12 cellular contexts compared by ENCODE assay signal in the genomic region with DNA sequence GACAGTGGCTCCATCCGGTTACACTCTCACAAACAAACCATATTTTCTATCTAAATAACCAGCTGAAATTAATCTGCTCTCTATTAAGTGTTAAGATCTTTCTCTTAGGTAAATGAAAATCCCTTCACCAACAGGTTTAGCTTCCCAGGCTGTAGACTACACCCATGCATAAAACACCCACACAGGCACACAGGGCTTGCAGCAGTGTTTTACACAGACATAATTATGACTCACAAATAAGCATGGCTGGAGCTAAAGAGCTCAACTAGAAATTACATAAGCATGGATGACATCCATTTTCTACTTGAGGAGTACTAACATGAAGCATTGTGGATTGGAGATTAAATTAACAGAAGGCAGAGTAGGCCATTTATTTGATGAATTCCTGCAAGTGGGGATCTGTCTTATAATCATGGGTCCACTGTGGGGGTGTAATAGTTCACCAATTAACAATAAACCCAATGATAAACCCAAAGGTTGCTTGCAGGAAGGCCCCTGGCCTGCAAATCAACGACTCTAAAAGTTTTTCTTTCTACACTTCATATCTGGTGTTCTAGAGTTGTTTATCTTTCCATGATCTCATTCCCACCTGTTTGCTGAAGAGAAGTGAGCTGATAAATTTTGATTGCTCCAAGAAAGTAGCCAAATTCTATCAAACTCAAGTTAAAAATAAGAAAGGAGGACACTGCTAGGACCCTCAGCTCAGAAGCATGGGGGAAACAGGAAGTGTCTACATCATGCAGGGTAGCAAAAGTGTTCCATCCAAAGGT. TPM values are rescaled to one million over a fixed set of nuclear protein-coding genes. Genes with fewer than 3 reads are reported as not detected.
DNase-seq lines count a peak whose midpoint lies in the region; ATAC-seq and TF ChIP-seq lines count a peak whose summit lies in the region.
"Had no signal": no experiment of that assay in that cellular context is flagged by ENCODE, and none has a peak within 500 bp of the region (broad histone marks: within the 10 kb centered on the region; RNA-seq: fewer than 3 reads in every experiment).

No MANE protein-coding gene starts in this region.

- no peaks in the 10 kb centered on the region for H3K36me3 ChIP-seq in esophagus squamous epithelium
- no peaks in the 10 kb centered on the region for H3K36me3 ChIP-seq in SK-N-SH (replicated peaks in 1 of 2; ENCODE audit: control insufficient read depth in 1 of 2, insufficient read depth in 2 of 2, low read length in 1 of 2)

- no peak for TF ChIP-seq EP300 in SK-N-SH (IDR thresholded peaks at IDR 0.05; ENCODE audit: borderline replicate concordance in 1 of 2, low read depth in 1 of 2, low read length in 1 of 2)

- no peak overlapping the region for H3K4me3 Mint-ChIP-seq in activated CD8-positive, alpha-beta T cell treated with anti-CD3 and anti-CD28 coated beads, Interleukin-2, amount 10 ng/mL, durations not matched to agents 7 days and 5 days
- peak overlapping the region; percentile 62 for H3K4me3 Mint-ChIP-seq in stimulated activated effector memory CD8-positive, alpha-beta T cell treated with anti-CD3 and anti-CD28 coated beads, Interleukin-12 subunit alpha, Interleukin-12 subunit beta, amount 100 ng/mL, for 72 hours

- CTCF ChIA-PET in activated CD8-positive, alpha-beta T cell treated with anti-CD3 and anti-CD28 coated beads, Interleukin-2, amount 10 ng/mL, durations not matched to agents 7 days and 5 days (lab: Charles Lee), result interaction anchor here (0.7 to 3.5 kb wide), 5 partner anchors 10 to 160 kb away, joined by 3 to 26 read pairs (median 22); no protein-coding TSS in a partner anchor
- CTCF ChIA-PET in SK-N-SH (lab: Yijun Ruan, JAX), result no interaction called here

- H3K9me3 ChIP-seq in esophagus squamous epithelium, result no peaks in the 10 kb centered on the region
- no peaks in the 10 kb centered on the region for H3K9me3 ChIP-seq in SK-N-SH

- H3K4me1 Mint-ChIP-seq in activated CD8-positive, alpha-beta T cell treated with anti-CD3 and anti-CD28 coated beads, Interleukin-2, amount 10 ng/mL, durations not matched to agents 7 days and 5 days (ENCODE audit: low read depth), result peaks cover 63% of the 10 kb centered on the region
- peaks cover 60% of the 10 kb centered on the region for H3K4me1 Mint-ChIP-seq in stimulated activated effector memory CD8-positive, alpha-beta T cell treated with anti-CD3 and anti-CD28 coated beads, Interleukin-12 subunit alpha, Interleukin-12 subunit beta, amount 100 ng/mL, for 72 hours

- TF ChIP-seq RAD21 in SK-N-SH (IDR thresholded peaks at IDR 0.05; ENCODE audit: low read length), result no peak

- H3K4me1 ChIP-seq in esophagus squamous epithelium (peaks cover 7 to 30% (median 7%) of the 10 kb centered on the region in 3 donors), SK-N-SH (ENCODE audit: control insufficient read depth in 1 of 2, insufficient read depth in 2 of 2, low read depth in 1 of 2, low read length in 1 of 2) (no peaks in the 10 kb centered on the region)

- H3K27ac Mint-ChIP-seq in activated CD8-positive, alpha-beta T cell treated with anti-CD3 and anti-CD28 coated beads, Interleukin-2, amount 10 ng/mL, durations not matched to agents 7 days and 5 days, result peak overlapping the region; percentile 95
- peak overlapping the region; percentile 94 for H3K27ac Mint-ChIP-seq in stimulated activated effector memory CD8-positive, alpha-beta T cell treated with anti-CD3 and anti-CD28 coated beads, Interleukin-12 subunit alpha, Interleukin-12 subunit beta, amount 100 ng/mL, for 72 hours

- peaks cover 19% of the 10 kb centered on the region for H3K36me3 Mint-ChIP-seq in activated CD8-positive, alpha-beta T cell treated with anti-CD3 and anti-CD28 coated beads, Interleukin-2, amount 10 ng/mL, durations not matched to agents 7 days and 5 days (ENCODE audit: low read depth)
- no peaks in the 10 kb centered on the region for H3K36me3 Mint-ChIP-seq in stimulated activated effector memory CD8-positive, alpha-beta T cell treated with anti-CD3 and anti-CD28 coated beads, Interleukin-12 subunit alpha, Interleukin-12 subunit beta, amount 100 ng/mL, for 72 hours

- no peaks in the 10 kb centered on the region for H3K9me2 ChIP-seq in SK-N-SH

- TF ChIP-seq CTCF in esophagus squamous epithelium (IDR thresholded peaks at IDR 0.05) (no peak), SK-N-SH (IDR thresholded peaks at IDR 0.05) (no peak), GM10266 (IDR thresholded peaks at IDR 0.05; ENCODE audit: control insufficient read depth, insufficient read depth, low read depth, missing control alignments) (no peak)

- no peaks in the 10 kb centered on the region for H3K79me2 ChIP-seq in SK-N-SH (ENCODE audit: insufficient read depth)

- 39 to 56% methylated on average over 2 of the region's 2 CpGs for WGBS in esophagus squamous epithelium, 2 donors
- 38% methylated on average over 2 of the region's 2 CpGs for WGBS in SK-N-SH (ENCODE audit: low lambda C conversion rate)

- H3K4me3 ChIP-seq in esophagus squamous epithelium, result no peak overlapping the region
- H3K4me3 ChIP-seq in SK-N-SH (ENCODE audit: low read depth in 2 of 2, low read length in 1 of 2), result no peak overlapping the region

- H3F3A ChIP-seq in SK-N-SH (replicated peaks; ENCODE audit: insufficient read depth), result no peaks in the 10 kb centered on the region

- no peak overlapping the region for H3K9ac ChIP-seq in SK-N-SH

- H3K27ac ChIP-seq in esophagus squamous epithelium (peak overlapping the region in 3 of 4 donors; percentile 40 to 74 (median 53)), SK-N-SH (ENCODE audit: low read depth in 2 of 2, low read length in 1 of 2) (no peak overlapping the region)

- no peak overlapping the region for H3K4me2 ChIP-seq in SK-N-SH

- no peak overlapping the region for H2AFZ ChIP-seq in SK-N-SH (ENCODE audit: low read depth)

- peak; percentile 19 for DNase-seq in activated naive CD4-positive, alpha-beta T cell treated with Interleukin-2 at 50 U/mL for 16 hours
- no peak for DNase-seq in activated naive CD4-positive, alpha-beta T cell (lab: John Stamatoyannopoulos, UW)
- no peak for DNase-seq in activated CD8-positive, alpha-beta T cell treated with anti-CD3 and anti-CD28 coated beads, Interleukin-2, amount 10 ng/mL, durations not matched to agents 7 days and 5 days
- no peak for DNase-seq in esophagus squamous epithelium (lab: John Stamatoyannopoulos, UW)
- DNase-seq in stimulated activated effector memory CD8-positive, alpha-beta T cell treated with anti-CD3 and anti-CD28 coated beads, Interleukin-12 subunit alpha, Interleukin-12 subunit beta, amount 100 ng/mL, for 72 hours (ENCODE audit: low spot score in 2 of 2), result no peak
- DNase-seq in SK-N-SH, result no peak
- DNase-seq in GM10266 (ENCODE audit: extremely low spot score), result no peak
- DNase-seq: AML-193, foreskin melanocyte, left cardiac atrium, NCI-H2029 treated with DMSO at 0.1 percent for 48 hours had no signal

- POLR2A ChIA-PET in activated CD8-positive, alpha-beta T cell treated with anti-CD3 and anti-CD28 coated beads, Interleukin-2, amount 10 ng/mL, durations not matched to agents 7 days and 5 days (lab: Charles Lee), result interaction anchor here (0.6 to 6.4 kb wide), 5 partner anchors 33 to 165 kb away, joined by 3 to 110 read pairs (median 16); a partner anchor contains a TSS
- POLR2A ChIA-PET in SK-N-SH (lab: Yijun Ruan, JAX), result no interaction called here

- H3K27me3 ChIP-seq in esophagus squamous epithelium, result no peaks in the 10 kb centered on the region
- H3K27me3 ChIP-seq in SK-N-SH (ENCODE audit: insufficient read depth), result no peaks in the 10 kb centered on the region

- ATAC-seq in activated CD8-positive, alpha-beta T cell treated with anti-CD3 and anti-CD28 coated beads, Interleukin-2, amount 10 ng/mL, durations not matched to agents 7 days and 5 days, result no peak
- ATAC-seq in stimulated activated effector memory CD8-positive, alpha-beta T cell treated with anti-CD3 and anti-CD28 coated beads, Interleukin-12 subunit alpha, Interleukin-12 subunit beta, amount 100 ng/mL, for 72 hours, result peak; percentile 69
- no peak for ATAC-seq in HG02571 (IDR thresholded peaks at IDR 0.05; ENCODE audit: unreplicated experiment)
- ATAC-seq: left cardiac atrium had no signal

- H4K20me1 ChIP-seq in SK-N-SH (ENCODE audit: insufficient read depth), result no peaks in the 10 kb centered on the region

- no peaks in the 10 kb centered on the region for H3K27me3 Mint-ChIP-seq in activated CD8-positive, alpha-beta T cell treated with anti-CD3 and anti-CD28 coated beads, Interleukin-2, amount 10 ng/mL, durations not matched to agents 7 days and 5 days (ENCODE audit: low read depth)

- no peaks in the 10 kb centered on the region for H3K9me3 Mint-ChIP-seq in activated CD8-positive, alpha-beta T cell treated with anti-CD3 and anti-CD28 coated beads, Interleukin-2, amount 10 ng/mL, durations not matched to agents 7 days and 5 days (ENCODE audit: insufficient read depth)
- H3K9me3 Mint-ChIP-seq in stimulated activated effector memory CD8-positive, alpha-beta T cell treated with anti-CD3 and anti-CD28 coated beads, Interleukin-12 subunit alpha, Interleukin-12 subunit beta, amount 100 ng/mL, for 72 hours, result peaks cover 2% of the 10 kb centered on the region

- intact Hi-C loops in esophagus squamous epithelium (cut with DNase I), result no loop called here

- TF ChIP-seq POLR2A in esophagus squamous epithelium (IDR thresholded peaks at IDR 0.05), result no peak

TF ChIP-seq in SK-N-SH, 30 proteins besides CTCF, POLR2A, EP300 and RAD21 (continues in another document):
- TF ChIP-seq TEAD4 (IDR thresholded peaks at IDR 0.05; ENCODE audit: borderline replicate concordance, insufficient read depth) (no peak), CHD2 (IDR thresholded peaks at IDR 0.05; ENCODE audit: low read length, partially characterized antibody) (no peak), FOSL2 (IDR thresholded peaks at IDR 0.05; ENCODE audit: borderline replicate concordance, low read depth) (no peak), NRF1 (IDR thresholded peaks at IDR 0.05; ENCODE audit: low read depth, low read length) (no peak), JUND (IDR thresholded peaks at IDR 0.05) (no peak), SIN3A (IDR thresholded peaks at IDR 0.05; ENCODE audit: borderline replicate concordance, low read depth, low read length) (no peak)
- TF ChIP-seq, protein P1, sequence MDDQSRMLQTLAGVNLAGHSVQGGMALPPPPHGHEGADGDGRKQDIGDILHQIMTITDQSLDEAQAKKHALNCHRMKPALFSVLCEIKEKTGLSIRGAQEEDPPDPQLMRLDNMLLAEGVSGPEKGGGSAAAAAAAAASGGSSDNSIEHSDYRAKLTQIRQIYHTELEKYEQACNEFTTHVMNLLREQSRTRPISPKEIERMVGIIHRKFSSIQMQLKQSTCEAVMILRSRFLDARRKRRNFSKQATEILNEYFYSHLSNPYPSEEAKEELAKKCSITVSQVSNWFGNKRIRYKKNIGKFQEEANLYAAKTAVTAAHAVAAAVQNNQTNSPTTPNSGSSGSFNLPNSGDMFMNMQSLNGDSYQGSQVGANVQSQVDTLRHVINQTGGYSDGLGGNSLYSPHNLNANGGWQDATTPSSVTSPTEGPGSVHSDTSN (IDR thresholded peaks at IDR 0.05), result no peak

RNA-seq across cellular contexts. Expression of a gene that starts 33.8 kb away (rescaled TPM):
- total RNA-seq in activated CD8-positive, alpha-beta T cell treated with anti-CD3 and anti-CD28 coated beads, Interleukin-2, amount 10 ng/mL, durations not matched to agents 7 days and 5 days, result 10 to 100 TPM; 26.7 to 27.4 TPM
- 1 to 10 TPM; 5.4 to 7.1 (median 6.1) TPM for total RNA-seq in esophagus squamous epithelium
- polyA plus RNA-seq in SK-N-SH (2012; rRNA removed), result 12.7 and 14.4 TPM in 2 replicates
- polyA plus RNA-seq in SK-N-SH (2012; cell fraction: cytosol; rRNA removed), result 14.6 and 15.0 TPM in 2 replicates
- 32.4 and 47.0 TPM in 2 replicates for polyA plus RNA-seq in SK-N-SH (2012; cell fraction: nucleus; rRNA removed)

Comparison
In these comparisons a context has a peak if more than half of its experiments do, and no peak if none do; other contexts are left out.
1. H3K27ac ChIP-seq: peak in esophagus squamous epithelium (3 of 4); none in SK-N-SH (0 of 2).